ENCODE assay signal across 11 cellular contexts in genomic region chr9:78438765-78439164, GRCh38.
A peak's percentile ranks its signal among the peaks of the same experiment; 100 is the strongest.
DNase-seq lines count a peak whose midpoint lies in the region; ATAC-seq lines count a peak whose summit lies in the region.
"Had no signal": no experiment of that assay in that cellular context is flagged by ENCODE, and none has a peak within 500 bp of the region (broad histone marks: within the 10 kb centered on the region; RNA-seq: fewer than 3 reads in every experiment).

No MANE protein-coding gene starts in this region.

- H3K4me3 ChIP-seq in GM23248 (no peak overlapping the region), SJCRH30 (peak overlapping the region; percentile 43), trophoblast cell (ENCODE audit: low read depth, low read length) (no peak overlapping the region)
- H3K4me3 ChIP-seq: upper lobe of right lung had no signal

- no peaks in the 10 kb centered on the region for H3K9me2 ChIP-seq in GM23248 (ENCODE audit: insufficient read depth)

- no peak overlapping the region for H2BK5ac ChIP-seq in trophoblast cell (ENCODE audit: low read depth, low read length, poor library complexity)

- H3K36me3 ChIP-seq in GM23248 (ENCODE audit: low read depth) (no peaks in the 10 kb centered on the region), SJCRH30 (no peaks in the 10 kb centered on the region), trophoblast cell (ENCODE audit: control insufficient read depth in 1 of 2, insufficient read depth in 2 of 2, low read length in 2 of 2) (no peaks in the 10 kb centered on the region)
- H3K36me3 ChIP-seq: upper lobe of right lung had no signal

- no peak overlapping the region for H2AK5ac ChIP-seq in trophoblast cell (ENCODE audit: low read length)

- H3K27ac ChIP-seq in GM23248 (no peak overlapping the region), SJCRH30 (peak overlapping the region; percentile 5; the same call in 1 of the 2 replicates), trophoblast cell (ENCODE audit: low read depth, low read length) (no peak overlapping the region)
- H3K27ac ChIP-seq: coronary artery, upper lobe of right lung had no signal

- H2AFZ ChIP-seq in GM23248: peak overlapping the region; percentile 38; the same call in 1 of the 2 replicates
- H2AFZ ChIP-seq in trophoblast cell (ENCODE audit: insufficient read depth, low read length, poor library complexity): no peak overlapping the region

- H3K4ac ChIP-seq in trophoblast cell (ENCODE audit: low read depth, low read length): no peak overlapping the region

- H4K8ac ChIP-seq in trophoblast cell (ENCODE audit: low read depth, low read length): no peak overlapping the region

- H3K79me1 ChIP-seq in trophoblast cell (ENCODE audit: low read length): peaks cover 4% of the 10 kb centered on the region

- H3K79me2 ChIP-seq in GM23248 (ENCODE audit: insufficient read depth) (no peaks in the 10 kb centered on the region), trophoblast cell (ENCODE audit: control insufficient read depth, insufficient read depth, low read length, poor library complexity) (no peaks in the 10 kb centered on the region)

- no peak overlapping the region for H4K12ac ChIP-seq in trophoblast cell (ENCODE audit: low read depth, low read length)

- no peaks in the 10 kb centered on the region for H3K9me3 ChIP-seq in GM23248 (ENCODE audit: low read depth)
- no peaks in the 10 kb centered on the region for H3K9me3 ChIP-seq in SJCRH30 (replicated peaks)
- peaks cover 2% of the 10 kb centered on the region for H3K9me3 ChIP-seq in trophoblast cell (ENCODE audit: insufficient read depth, low read depth, low read length)
- H3K9me3 ChIP-seq: Caco-2, upper lobe of right lung had no signal

- no peaks in the 10 kb centered on the region for H3K4me1 ChIP-seq in GM23248 (ENCODE audit: insufficient read depth)
- peaks cover 16% of the 10 kb centered on the region for H3K4me1 ChIP-seq in SJCRH30
- H3K4me1 ChIP-seq in trophoblast cell (ENCODE audit: control insufficient read depth in 1 of 2, insufficient read depth in 2 of 2, low read length in 2 of 2): peaks cover 8% of the 10 kb centered on the region in 2 experiments
- H3K4me1 ChIP-seq: Caco-2, upper lobe of right lung had no signal

- H4K20me1 ChIP-seq in GM23248 (ENCODE audit: insufficient read depth): no peaks in the 10 kb centered on the region

- ATAC-seq in HG02588 (IDR thresholded peaks at IDR 0.05; ENCODE audit: unreplicated experiment) (no peak), GM18873 (IDR thresholded peaks at IDR 0.05; ENCODE audit: low FRiP score, unreplicated experiment) (no peak)

- no peak overlapping the region for H3K4me2 ChIP-seq in GM23248 (ENCODE audit: unreplicated experiment)
- no peak overlapping the region for H3K4me2 ChIP-seq in trophoblast cell (ENCODE audit: low read length)

- H3K18ac ChIP-seq in trophoblast cell (ENCODE audit: low read length): no peak overlapping the region

- DNase-seq in GM23248 (no peak), SJCRH30 (peak in 1 of 2 experiments; percentile 41), foreskin melanocyte (peak; percentile 4), trophoblast cell (no peak), C1 segment of cervical spinal cord (lab: John Stamatoyannopoulos, UW) (no peak), NCI-H748 (lab: John Stamatoyannopoulos, UW; ENCODE audit: unreplicated experiment) (no peak)

- peak overlapping the region; percentile 55 for H2BK12ac ChIP-seq in trophoblast cell (ENCODE audit: low read length)

- H3K23ac ChIP-seq in trophoblast cell (ENCODE audit: low read length): no peak overlapping the region

- H4K91ac ChIP-seq in trophoblast cell (ENCODE audit: low read depth, low read length): peak overlapping the region; percentile 22

- no peaks in the 10 kb centered on the region for H3F3A ChIP-seq in GM23248 (ENCODE audit: insufficient read depth)

- peaks cover 23% of the 10 kb centered on the region for H3K27me3 ChIP-seq in GM23248 (replicated peaks; ENCODE audit: insufficient read depth)
- H3K27me3 ChIP-seq in SJCRH30: no peaks in the 10 kb centered on the region
- no peaks in the 10 kb centered on the region for H3K27me3 ChIP-seq in trophoblast cell (ENCODE audit: insufficient read depth, low read length)
- H3K27me3 ChIP-seq: upper lobe of right lung had no signal

- in situ Hi-C loops in GM23248 (cut with MboI): loop anchor here (25.0 kb wide), 2 partner anchors 699 to 1124 kb away; partner anchors contain the start of gene TLE4

- H3K9ac ChIP-seq in GM23248: no peak overlapping the region
- H3K9ac ChIP-seq in trophoblast cell (ENCODE audit: low read length): no peak overlapping the region

- peak overlapping the region; percentile 7 for H2BK120ac ChIP-seq in trophoblast cell (ENCODE audit: insufficient read depth, low read length, poor library complexity)

- no peak overlapping the region for H3K14ac ChIP-seq in trophoblast cell (ENCODE audit: low read length)

- 41 to 42% methylated on average over 9 of the region's 9 CpGs for WGBS in GM23248 (ENCODE audit: low coverage in 1 of 2, low lambda C conversion rate in 2 of 2, missing lambda C conversion rate in 2 of 2), 2 experiments
- WGBS in trophoblast cell (ENCODE audit: extremely low coverage, insufficient coverage, insufficient read length): no CpG with 5 or more reads among the region's 9 CpGs
